In the genomic region with DNA sequence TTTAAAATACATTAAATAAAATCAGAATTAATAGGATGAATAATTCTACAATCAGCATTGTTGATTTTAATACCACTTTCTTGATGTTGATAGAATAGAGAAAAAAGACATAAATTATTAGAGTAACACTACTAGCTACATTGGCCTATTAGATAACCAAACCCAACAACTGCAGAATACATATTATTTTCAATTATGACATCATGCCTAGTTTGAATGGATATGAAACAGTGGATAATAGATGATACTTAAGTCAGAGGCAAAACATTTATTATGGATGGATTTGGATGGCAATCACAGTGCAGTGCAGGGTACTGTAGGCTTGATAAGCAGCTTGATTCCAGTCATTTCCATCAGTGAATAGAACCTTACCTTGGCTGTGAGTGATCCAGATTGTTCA, we compare ENCODE assay signal across 33 cellular contexts.
"Had no signal": no experiment of that assay in that cellular context is flagged by ENCODE, and none has a peak within 500 bp of the region (broad histone marks: within the 10 kb centered on the region; RNA-seq: fewer than 3 reads in every experiment).

No MANE protein-coding gene starts in this region.

- H3K27ac ChIP-seq: adrenal gland, body of pancreas, brain microvascular endothelial cell, breast epithelium, VCaP had no signal

- H3K9me3 ChIP-seq: adrenal gland, body of pancreas had no signal

- FAIRE-seq: astrocyte, TTC549 had no signal

- H3K4me1 ChIP-seq: adrenal gland, body of pancreas, breast epithelium had no signal

- DNase-seq: activated B cell treated with CpG ODN at 0.5 μM for 24 hours; activated CD4-positive, alpha-beta memory T cell treated with anti-CD3 and anti-CD28 coated beads for 36 hours; activated CD4-positive, alpha-beta T cell treated with anti-CD3 and anti-CD28 coated beads for 4 hours; activated CD4-positive, alpha-beta T cell treated with anti-CD3 and anti-CD28 coated beads, Interleukin-2, amount 10 ng/mL, durations not matched to agents 24 days and 14 days; activated CD4-positive, alpha-beta T cell treated with anti-CD3 and anti-CD28 coated beads, Interleukin-2, amount 50 U/mL, for 1 hour; activated CD4-positive, alpha-beta T cell treated with anti-CD3 and anti-CD28 coated beads, Interleukin-2, amount 50 U/mL, for 4 hours; activated CD4-positive, CD25-positive, alpha-beta regulatory T cell treated with anti-CD3 and anti-CD28 coated beads, Interleukin-2, amount 50 U/mL, for 72 hours; activated CD8-positive, alpha-beta memory T cell treated with anti-CD3 and anti-CD28 coated beads, Interleukin-2, amount 50 U/mL, for 4 hours; activated CD8-positive, alpha-beta T cell treated with anti-CD3 and anti-CD28 coated beads for 36 hours; activated effector memory CD4-positive, alpha-beta T cell treated with anti-CD3 and anti-CD28 coated beads, Interleukin-2, amount 50 U/mL, for 16 hours; activated gamma-delta T cell treated with Interleukin-2 at 50 U/mL for 16 hours; activated naive CD4-positive, alpha-beta T cell; activated naive CD4-positive, alpha-beta T cell treated with anti-CD3 and anti-CD28 coated beads for 36 hours; activated naive CD4-positive, alpha-beta T cell treated with anti-CD3 and anti-CD28 coated beads, Interleukin-2, amount 50 U/mL, for 16 hours; activated naive CD8-positive, alpha-beta T cell treated with anti-CD3 and anti-CD28 coated beads for 36 hours; activated T-cell treated with anti-CD3 and anti-CD28 coated beads for 4 hours; activated T-cell treated with anti-CD3 and anti-CD28 coated beads, Interleukin-2, amount 50 U/mL, for 1 hour; activated T-cell treated with anti-CD3 and anti-CD28 coated beads, Interleukin-2, amount 50 U/mL, for 4 hours; activated T-cell treated with anti-CD3 and anti-CD28 coated beads, Interleukin-2, amount 50 U/mL, for 72 hours; adrenal gland; amniotic stem cell; aorta; body of pancreas; brain microvascular endothelial cell; central memory CD4-positive, alpha-beta T cell; T-helper 2 cell; T-helper 9 cell had no signal

- ATAC-seq: activated CD8-positive, alpha-beta T cell treated with anti-CD3 and anti-CD28 coated beads for 36 hours; activated naive CD4-positive, alpha-beta T cell treated with anti-CD3 and anti-CD28 coated beads, Interleukin-2, amount 50 U/mL, for 72 hours; activated T-cell treated with anti-CD3 and anti-CD28 coated beads, Interleukin-2, amount 50 U/mL, for 4 hours; activated T-cell treated with anti-CD3 and anti-CD28 coated beads, Interleukin-2, amount 50 U/mL, for 72 hours; activated T-helper 17 cell treated with anti-CD3 and anti-CD28 coated beads, Interleukin-2, amount 50 U/mL, for 72 hours; body of pancreas had no signal

- H3K36me3 ChIP-seq: adrenal gland, brain microvascular endothelial cell, breast epithelium had no signal

- H3K4me3 ChIP-seq: adrenal gland, body of pancreas, breast epithelium had no signal
